ENCODE assay signal across 11 cellular contexts in the genomic region with DNA sequence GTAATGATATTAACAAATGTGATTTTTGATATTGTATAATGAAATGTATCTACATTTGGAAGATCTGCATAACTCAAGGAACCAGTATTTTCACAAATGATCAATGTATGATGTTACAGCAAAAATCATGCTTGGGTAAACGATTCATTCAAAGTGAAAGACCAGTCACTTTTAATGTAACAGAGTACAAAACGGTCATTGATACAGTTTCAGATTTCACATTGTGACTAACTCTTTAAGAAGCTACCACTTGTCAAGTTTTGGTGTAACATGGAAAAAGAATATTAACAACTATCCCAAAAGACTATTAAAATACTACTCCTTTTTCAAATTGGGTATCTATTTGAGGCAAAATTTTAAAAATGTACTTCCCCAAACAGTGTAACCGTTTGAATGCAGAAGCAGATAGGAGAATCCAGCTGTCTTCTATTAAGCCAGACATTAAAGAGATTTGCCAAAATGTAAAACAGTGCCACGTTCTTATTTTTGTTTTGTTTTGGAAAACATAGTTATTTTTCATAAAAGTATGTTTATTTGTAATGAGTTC. TPM values are rescaled to one million over a fixed set of nuclear protein-coding genes. Genes with fewer than 3 reads are reported as not detected.
DNase-seq lines count a peak whose midpoint lies in the region; ATAC-seq and TF ChIP-seq lines count a peak whose summit lies in the region.
"Had no signal": no experiment of that assay in that cellular context is flagged by ENCODE, and none has a peak within 500 bp of the region (broad histone marks: within the 10 kb centered on the region; RNA-seq: fewer than 3 reads in every experiment).

No MANE protein-coding gene starts in this region.

- peaks cover 45% of the 10 kb centered on the region for H3K79me2 ChIP-seq in OCI-LY1 (ENCODE audit: insufficient read depth, low read length)

- H3K36me3 ChIP-seq in OCI-LY1 (ENCODE audit: insufficient read depth, low read length) = peaks cover 2% of the 10 kb centered on the region; the same call in 1 of the 2 replicates
- no peaks in the 10 kb centered on the region for H3K36me3 ChIP-seq in psoas muscle (ENCODE audit: insufficient read depth in 1 of 2, low read depth in 1 of 2)

- no peaks in the 10 kb centered on the region for H4K20me1 ChIP-seq in OCI-LY1 (ENCODE audit: insufficient read depth, low read length)

- H3K4me3 Mint-ChIP-seq in activated naive CD4-positive, alpha-beta T cell treated with anti-CD3 and anti-CD28 coated beads, Interleukin-2, amount 50 U/mL, for 24 hours = peak overlapping the region; percentile 47
- H3K4me3 Mint-ChIP-seq in activated naive CD4-positive, alpha-beta T cell treated with anti-CD3 and anti-CD28 coated beads for 36 hours = no peak overlapping the region
- H3K4me3 Mint-ChIP-seq in stimulated activated naive B cell treated with anti-CD40 and anti-IgM and Interleukin-4, amounts not matched to agents 10 μg/mL and 1 μg/mL and 100 μg/mL, for 72 hours = no peak overlapping the region

- H3K9me3 ChIP-seq in OCI-LY1 (ENCODE audit: low read length) = no peaks in the 10 kb centered on the region
- no peaks in the 10 kb centered on the region for H3K9me3 ChIP-seq in psoas muscle

- H3K4me1 Mint-ChIP-seq in activated naive CD4-positive, alpha-beta T cell treated with anti-CD3 and anti-CD28 coated beads, Interleukin-2, amount 50 U/mL, for 24 hours = peaks cover 87% of the 10 kb centered on the region
- peaks cover 77% of the 10 kb centered on the region for H3K4me1 Mint-ChIP-seq in activated naive CD4-positive, alpha-beta T cell treated with anti-CD3 and anti-CD28 coated beads for 36 hours (ENCODE audit: low read depth)
- H3K4me1 Mint-ChIP-seq in stimulated activated naive B cell treated with anti-CD40 and anti-IgM and Interleukin-4, amounts not matched to agents 10 μg/mL and 1 μg/mL and 100 μg/mL, for 72 hours = peaks cover 53 to 72% of the 10 kb centered on the region in 2 donors

- 24 to 32% (median 29%) methylated on average over 4 of the region's 4 CpGs for WGBS in psoas muscle, 3 donors

- DNase-seq in activated naive CD4-positive, alpha-beta T cell treated with anti-CD3 and anti-CD28 coated beads for 36 hours = no peak
- DNase-seq in dedifferentiated amniotic fluid mesenchymal stem cell (ENCODE audit: extremely low spot score) = peak; percentile 40
- DNase-seq in stimulated activated naive B cell treated with anti-CD40 and anti-IgM and Interleukin-4, amounts not matched to agents 10 μg/mL and 1 μg/mL and 100 μg/mL, for 72 hours = no peak
- DNase-seq in hypothalamus (lab: John Stamatoyannopoulos, UW) = no peak
- DNase-seq in psoas muscle = no peak
- no peak for DNase-seq in T-helper 9 cell
- DNase-seq: NCI-H2081 treated with DMSO at 0.1 percent for 48 hours had no signal

- H3K36me3 Mint-ChIP-seq in activated naive CD4-positive, alpha-beta T cell treated with anti-CD3 and anti-CD28 coated beads, Interleukin-2, amount 50 U/mL, for 24 hours = peaks cover 10% of the 10 kb centered on the region
- peaks cover 2% of the 10 kb centered on the region for H3K36me3 Mint-ChIP-seq in activated naive CD4-positive, alpha-beta T cell treated with anti-CD3 and anti-CD28 coated beads for 36 hours (ENCODE audit: low read depth)
- peaks cover 9 to 25% of the 10 kb centered on the region in 2 donors for H3K36me3 Mint-ChIP-seq in stimulated activated naive B cell treated with anti-CD40 and anti-IgM and Interleukin-4, amounts not matched to agents 10 μg/mL and 1 μg/mL and 100 μg/mL, for 72 hours

- no peak overlapping the region for H2AFZ ChIP-seq in OCI-LY1 (ENCODE audit: low read length)

- peak overlapping the region; percentile 46 for H3K4me2 ChIP-seq in OCI-LY1 (ENCODE audit: low read length)

- no peaks in the 10 kb centered on the region for H3F3A ChIP-seq in OCI-LY1 (ENCODE audit: insufficient read depth, low read length)

- intact Hi-C loops in activated naive CD4-positive, alpha-beta T cell treated with anti-CD3 and anti-CD28 coated beads for 36 hours (cut with micrococcal nuclease) = loop anchor here (2.0 to 5.0 kb wide), 3 partner anchors 29 to 310 kb away; no protein-coding TSS in a partner anchor
- intact Hi-C loops in psoas muscle (cut with DNase I) = no loop called here

- no peaks in the 10 kb centered on the region for H3K9me2 ChIP-seq in OCI-LY1 (ENCODE audit: low read depth, low read length)

- peaks cover 78% of the 10 kb centered on the region for H3K4me1 ChIP-seq in OCI-LY1 (ENCODE audit: insufficient read depth, low read length, severe bottlenecking)
- H3K4me1 ChIP-seq in psoas muscle = peaks cover 43% of the 10 kb centered on the region

- no peaks in the 10 kb centered on the region for H3K27me3 Mint-ChIP-seq in activated naive CD4-positive, alpha-beta T cell treated with anti-CD3 and anti-CD28 coated beads, Interleukin-2, amount 50 U/mL, for 24 hours
- no peaks in the 10 kb centered on the region for H3K27me3 Mint-ChIP-seq in activated naive CD4-positive, alpha-beta T cell treated with anti-CD3 and anti-CD28 coated beads for 36 hours (ENCODE audit: low read depth)
- no peaks in the 10 kb centered on the region for H3K27me3 Mint-ChIP-seq in stimulated activated naive B cell treated with anti-CD40 and anti-IgM and Interleukin-4, amounts not matched to agents 10 μg/mL and 1 μg/mL and 100 μg/mL, for 72 hours

- H3K4me3 ChIP-seq in OCI-LY1 (ENCODE audit: low read depth, low read length, poor library complexity, severe bottlenecking) (no peak overlapping the region), psoas muscle (no peak overlapping the region)

- H3K9me3 Mint-ChIP-seq in activated naive CD4-positive, alpha-beta T cell treated with anti-CD3 and anti-CD28 coated beads, Interleukin-2, amount 50 U/mL, for 24 hours = peaks cover 5% of the 10 kb centered on the region
- H3K9me3 Mint-ChIP-seq in activated naive CD4-positive, alpha-beta T cell treated with anti-CD3 and anti-CD28 coated beads for 36 hours = no peaks in the 10 kb centered on the region
- H3K9me3 Mint-ChIP-seq in stimulated activated naive B cell treated with anti-CD40 and anti-IgM and Interleukin-4, amounts not matched to agents 10 μg/mL and 1 μg/mL and 100 μg/mL, for 72 hours = no peaks in the 10 kb centered on the region
- H3K9me3 Mint-ChIP-seq: activated T-helper 1 cell treated with anti-CD3 and anti-CD28 coated beads, Interleukin-12 subunit alpha, Interleukin-12 subunit beta, Interleukin-2, Interleukin-4 antibody, amounts not matched to agents 30 ng/mL and 10 ng/mL and 1 ng/mL, durations not matched to agents 14 hours and 24 hours and 36 hours had no signal

- no peak overlapping the region for H3K9ac ChIP-seq in OCI-LY1 (ENCODE audit: low read length)

- H3K27me3 ChIP-seq in OCI-LY1 (ENCODE audit: insufficient read depth, low read length) (no peaks in the 10 kb centered on the region), psoas muscle (ENCODE audit: insufficient read depth in 3 of 3, low read length in 2 of 3) (no peaks in the 10 kb centered on the region)

- peak overlapping the region; percentile 87 for H3K27ac Mint-ChIP-seq in activated naive CD4-positive, alpha-beta T cell treated with anti-CD3 and anti-CD28 coated beads, Interleukin-2, amount 50 U/mL, for 24 hours
- no peak overlapping the region for H3K27ac Mint-ChIP-seq in activated naive CD4-positive, alpha-beta T cell treated with anti-CD3 and anti-CD28 coated beads for 36 hours
- peak overlapping the region; percentile 68 for H3K27ac Mint-ChIP-seq in stimulated activated naive B cell treated with anti-CD40 and anti-IgM and Interleukin-4, amounts not matched to agents 10 μg/mL and 1 μg/mL and 100 μg/mL, for 72 hours
- H3K27ac Mint-ChIP-seq: activated T-helper 1 cell treated with anti-CD3 and anti-CD28 coated beads, Interleukin-12 subunit alpha, Interleukin-12 subunit beta, Interleukin-2, Interleukin-4 antibody, amounts not matched to agents 30 ng/mL and 10 ng/mL and 1 ng/mL, durations not matched to agents 14 hours and 24 hours and 36 hours had no signal

- peak overlapping the region; percentile 6 for H3K27ac ChIP-seq in OCI-LY1 (ENCODE audit: low read depth, low read length, poor library complexity, severe bottlenecking)
- H3K27ac ChIP-seq in psoas muscle = no peak overlapping the region

- no peak for ATAC-seq in stimulated activated naive B cell treated with anti-CD40 and anti-IgM and Interleukin-4, amounts not matched to agents 10 μg/mL and 1 μg/mL and 100 μg/mL, for 72 hours (replicated peaks)
- ATAC-seq in psoas muscle = no peak
- ATAC-seq: left lobe of liver had no signal

- CTCF ChIA-PET in activated naive CD4-positive, alpha-beta T cell treated with anti-CD3 and anti-CD28 coated beads for 36 hours (lab: Charles Lee) = interaction anchor here (1.1 to 4.3 kb wide), 10 partner anchors 8 to 116 kb away, joined by 3 to 30 read pairs (median 10); partner anchors contain the start of gene AKAP13

- TF ChIP-seq CTCF in OCI-LY1 (IDR thresholded peaks at IDR 0.05; ENCODE audit: low read length) (no peak), psoas muscle (IDR thresholded peaks at IDR 0.05) (no peak)

RNA-seq across cellular contexts. Expression of gene AKAP13, which starts 31.7 kb away (rescaled TPM):
- 10 to 100 TPM; 79.4 to 83.2 TPM for total RNA-seq in activated naive CD4-positive, alpha-beta T cell treated with anti-CD3 and anti-CD28 coated beads for 36 hours
- 100 to 1,000 TPM in 3 of 4 donors, 10 to 100 TPM in 1; 93.7 to 126 (median 122) TPM for total RNA-seq in psoas muscle
- 10 to 100 TPM; 18.2 to 86.0 (median 46.5) TPM for polyA plus RNA-seq in psoas muscle
